In the genomic region with DNA sequence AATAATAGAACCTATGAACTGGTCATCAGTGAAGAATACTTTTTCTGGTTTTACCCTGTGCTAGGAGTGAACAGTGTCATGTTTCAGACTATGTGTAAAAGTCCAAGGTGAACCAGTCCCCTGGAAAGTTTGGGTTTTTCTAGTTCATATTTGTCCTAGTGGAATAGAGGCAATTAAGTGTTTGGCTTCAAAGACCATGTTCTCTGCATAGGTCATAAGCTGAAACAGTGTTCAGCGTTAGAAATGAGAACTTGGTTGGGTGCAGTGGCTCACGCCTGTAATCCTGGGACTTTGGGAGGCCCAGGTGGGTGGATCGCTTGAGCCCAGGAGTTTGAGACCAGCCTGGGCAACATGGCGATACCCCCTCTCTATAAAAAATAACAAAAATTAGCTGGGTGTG, we compare ENCODE assay signal across 2 cellular contexts.
TF ChIP-seq lines count a peak whose summit lies in the region.

No MANE protein-coding gene starts in this region.

TF ChIP-seq in IMR-90, 13 proteins besides CTCF, POLR2A, EP300 and RAD21 (continued from another document):
- TF ChIP-seq, protein P1, sequence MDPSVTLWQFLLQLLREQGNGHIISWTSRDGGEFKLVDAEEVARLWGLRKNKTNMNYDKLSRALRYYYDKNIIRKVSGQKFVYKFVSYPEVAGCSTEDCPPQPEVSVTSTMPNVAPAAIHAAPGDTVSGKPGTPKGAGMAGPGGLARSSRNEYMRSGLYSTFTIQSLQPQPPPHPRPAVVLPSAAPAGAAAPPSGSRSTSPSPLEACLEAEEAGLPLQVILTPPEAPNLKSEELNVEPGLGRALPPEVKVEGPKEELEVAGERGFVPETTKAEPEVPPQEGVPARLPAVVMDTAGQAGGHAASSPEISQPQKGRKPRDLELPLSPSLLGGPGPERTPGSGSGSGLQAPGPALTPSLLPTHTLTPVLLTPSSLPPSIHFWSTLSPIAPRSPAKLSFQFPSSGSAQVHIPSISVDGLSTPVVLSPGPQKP (IDR thresholded peaks at IDR 0.05; ENCODE audit: borderline replicate concordance, low read depth, low read length), result no peak
- TF ChIP-seq NFE2L2 (IDR thresholded peaks at IDR 0.05; ENCODE audit: low read depth, low read length) (no peak), MAFK (IDR thresholded peaks at IDR 0.05; ENCODE audit: low read depth, low read length) (no peak), MXI1 (IDR thresholded peaks at IDR 0.05; ENCODE audit: borderline replicate concordance, low read depth, low read length) (no peak), FOS (IDR thresholded peaks at IDR 0.05; ENCODE audit: low read depth, low read length) (no peak), SMC3 (IDR thresholded peaks at IDR 0.05; ENCODE audit: low read depth, low read length) (no peak), RFX5 (IDR thresholded peaks at IDR 0.05; ENCODE audit: low read depth, low read length) (no peak), BHLHE40 (IDR thresholded peaks at IDR 0.05; ENCODE audit: low read depth, low read length) (no peak), CEBPB (IDR thresholded peaks at IDR 0.05; ENCODE audit: low read depth, low read length) (no peak), MAZ (IDR thresholded peaks at IDR 0.05; ENCODE audit: borderline replicate concordance, low read depth, low read length) (no peak)
- TF ChIP-seq, protein P2, sequence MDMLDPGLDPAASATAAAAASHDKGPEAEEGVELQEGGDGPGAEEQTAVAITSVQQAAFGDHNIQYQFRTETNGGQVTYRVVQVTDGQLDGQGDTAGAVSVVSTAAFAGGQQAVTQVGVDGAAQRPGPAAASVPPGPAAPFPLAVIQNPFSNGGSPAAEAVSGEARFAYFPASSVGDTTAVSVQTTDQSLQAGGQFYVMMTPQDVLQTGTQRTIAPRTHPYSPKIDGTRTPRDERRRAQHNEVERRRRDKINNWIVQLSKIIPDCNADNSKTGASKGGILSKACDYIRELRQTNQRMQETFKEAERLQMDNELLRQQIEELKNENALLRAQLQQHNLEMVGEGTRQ (IDR thresholded peaks at IDR 0.05; ENCODE audit: low read depth, low read length), result no peak
TF ChIP-seq in IMR-90: peak in this region for 0.

TF ChIP-seq in HepG2, 621 proteins besides CTCF, POLR2A, EP300 and RAD21 (continued from another document and continues in another):
- TF ChIP-seq SOX5 (CRISPR knock-in tag; IDR thresholded peaks at IDR 0.05; ENCODE audit: borderline replicate concordance), result 0 out of 2 replicates have a peak, but pooled peaks have one; percentile 24
- peak; percentile 78 for TF ChIP-seq PHF21A (CRISPR knock-in tag; IDR thresholded peaks at IDR 0.05)
- peak; percentile 47 for TF ChIP-seq TCF7 (IDR thresholded peaks at IDR 0.05; ENCODE audit: low read depth)
- TF ChIP-seq, protein P3, sequence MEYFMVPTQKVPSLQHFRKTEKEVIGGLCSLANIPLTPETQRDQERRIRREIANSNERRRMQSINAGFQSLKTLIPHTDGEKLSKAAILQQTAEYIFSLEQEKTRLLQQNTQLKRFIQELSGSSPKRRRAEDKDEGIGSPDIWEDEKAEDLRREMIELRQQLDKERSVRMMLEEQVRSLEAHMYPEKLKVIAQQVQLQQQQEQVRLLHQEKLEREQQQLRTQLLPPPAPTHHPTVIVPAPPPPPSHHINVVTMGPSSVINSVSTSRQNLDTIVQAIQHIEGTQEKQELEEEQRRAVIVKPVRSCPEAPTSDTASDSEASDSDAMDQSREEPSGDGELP (IDR thresholded peaks at IDR 0.05; ENCODE audit: borderline replicate concordance, low read depth), result no peak
- peak; percentile 23; the same call in 1 of the 2 replicates for TF ChIP-seq TBX2 (CRISPR knock-in tag; IDR thresholded peaks at IDR 0.05; ENCODE audit: borderline replicate concordance)
- TF ChIP-seq, protein P4, sequence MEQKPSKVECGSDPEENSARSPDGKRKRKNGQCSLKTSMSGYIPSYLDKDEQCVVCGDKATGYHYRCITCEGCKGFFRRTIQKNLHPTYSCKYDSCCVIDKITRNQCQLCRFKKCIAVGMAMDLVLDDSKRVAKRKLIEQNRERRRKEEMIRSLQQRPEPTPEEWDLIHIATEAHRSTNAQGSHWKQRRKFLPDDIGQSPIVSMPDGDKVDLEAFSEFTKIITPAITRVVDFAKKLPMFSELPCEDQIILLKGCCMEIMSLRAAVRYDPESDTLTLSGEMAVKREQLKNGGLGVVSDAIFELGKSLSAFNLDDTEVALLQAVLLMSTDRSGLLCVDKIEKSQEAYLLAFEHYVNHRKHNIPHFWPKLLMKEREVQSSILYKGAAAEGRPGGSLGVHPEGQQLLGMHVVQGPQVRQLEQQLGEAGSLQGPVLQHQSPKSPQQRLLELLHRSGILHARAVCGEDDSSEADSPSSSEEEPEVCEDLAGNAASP (CRISPR knock-in tag; IDR thresholded peaks at IDR 0.05; ENCODE audit: borderline replicate concordance), result peak; percentile 56; the same call in 1 of the 2 replicates
- no peak for TF ChIP-seq ZNF121 (CRISPR knock-in tag; IDR thresholded peaks at IDR 0.05)
- peak; percentile 56; the same call in 1 of the 2 replicates for TF ChIP-seq ZMYM4 (CRISPR knock-in tag; IDR thresholded peaks at IDR 0.05)
- peak; percentile 42; the same call in 1 of the 2 replicates for TF ChIP-seq ZNF460 (CRISPR knock-in tag; IDR thresholded peaks at IDR 0.05; ENCODE audit: borderline replicate concordance)
- peak; percentile 62 for TF ChIP-seq MED1 (CRISPR knock-in tag; IDR thresholded peaks at IDR 0.05)
- TF ChIP-seq ZNF263 (CRISPR knock-in tag; IDR thresholded peaks at IDR 0.05), result 0 out of 2 replicates have a peak, but pooled peaks have one; percentile 19
- peak; percentile 30; the same call in 1 of the 2 replicates for TF ChIP-seq ZBTB21 (CRISPR knock-in tag; IDR thresholded peaks at IDR 0.05)
- TF ChIP-seq, protein P5, sequence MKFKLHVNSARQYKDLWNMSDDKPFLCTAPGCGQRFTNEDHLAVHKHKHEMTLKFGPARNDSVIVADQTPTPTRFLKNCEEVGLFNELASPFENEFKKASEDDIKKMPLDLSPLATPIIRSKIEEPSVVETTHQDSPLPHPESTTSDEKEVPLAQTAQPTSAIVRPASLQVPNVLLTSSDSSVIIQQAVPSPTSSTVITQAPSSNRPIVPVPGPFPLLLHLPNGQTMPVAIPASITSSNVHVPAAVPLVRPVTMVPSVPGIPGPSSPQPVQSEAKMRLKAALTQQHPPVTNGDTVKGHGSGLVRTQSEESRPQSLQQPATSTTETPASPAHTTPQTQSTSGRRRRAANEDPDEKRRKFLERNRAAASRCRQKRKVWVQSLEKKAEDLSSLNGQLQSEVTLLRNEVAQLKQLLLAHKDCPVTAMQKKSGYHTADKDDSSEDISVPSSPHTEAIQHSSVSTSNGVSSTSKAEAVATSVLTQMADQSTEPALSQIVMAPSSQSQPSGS (CRISPR knock-in tag; IDR thresholded peaks at IDR 0.05), result 0 out of 2 replicates have a peak, but pooled peaks have one; percentile 17
- peak; percentile 98 for TF ChIP-seq SIX1 (CRISPR knock-in tag; IDR thresholded peaks at IDR 0.05; ENCODE audit: borderline replicate concordance)
- TF ChIP-seq SAP130 (CRISPR knock-in tag; IDR thresholded peaks at IDR 0.05; ENCODE audit: low read depth), result peak; percentile 36
- TF ChIP-seq ZNF331 (CRISPR knock-in tag; IDR thresholded peaks at IDR 0.05), result 0 out of 2 replicates have a peak, but pooled peaks have one; percentile 18
- peak; percentile 66 for TF ChIP-seq SALL1 (CRISPR knock-in tag; IDR thresholded peaks at IDR 0.05)
- no peak for TF ChIP-seq ZNF441 (CRISPR knock-in tag; IDR thresholded peaks at IDR 0.05; ENCODE audit: borderline replicate concordance)
- TF ChIP-seq ZNF124 (CRISPR knock-in tag; IDR thresholded peaks at IDR 0.05), result peak; percentile 33; the same call in 1 of the 2 replicates
- TF ChIP-seq SIX4 (CRISPR knock-in tag; IDR thresholded peaks at IDR 0.05), result peak; percentile 94
- TF ChIP-seq MED13 (CRISPR knock-in tag; IDR thresholded peaks at IDR 0.05), result 0 out of 2 replicates have a peak, but pooled peaks have one; percentile 26
- TF ChIP-seq MTA1 (CRISPR knock-in tag; IDR thresholded peaks at IDR 0.05; ENCODE audit: borderline replicate concordance), result 0 out of 2 replicates have a peak, but pooled peaks have one; percentile 25
- no peak for TF ChIP-seq HNRNPK (IDR thresholded peaks at IDR 0.05; ENCODE audit: low read depth, low read length, poor library complexity, severe bottlenecking)
- TF ChIP-seq, protein P6, sequence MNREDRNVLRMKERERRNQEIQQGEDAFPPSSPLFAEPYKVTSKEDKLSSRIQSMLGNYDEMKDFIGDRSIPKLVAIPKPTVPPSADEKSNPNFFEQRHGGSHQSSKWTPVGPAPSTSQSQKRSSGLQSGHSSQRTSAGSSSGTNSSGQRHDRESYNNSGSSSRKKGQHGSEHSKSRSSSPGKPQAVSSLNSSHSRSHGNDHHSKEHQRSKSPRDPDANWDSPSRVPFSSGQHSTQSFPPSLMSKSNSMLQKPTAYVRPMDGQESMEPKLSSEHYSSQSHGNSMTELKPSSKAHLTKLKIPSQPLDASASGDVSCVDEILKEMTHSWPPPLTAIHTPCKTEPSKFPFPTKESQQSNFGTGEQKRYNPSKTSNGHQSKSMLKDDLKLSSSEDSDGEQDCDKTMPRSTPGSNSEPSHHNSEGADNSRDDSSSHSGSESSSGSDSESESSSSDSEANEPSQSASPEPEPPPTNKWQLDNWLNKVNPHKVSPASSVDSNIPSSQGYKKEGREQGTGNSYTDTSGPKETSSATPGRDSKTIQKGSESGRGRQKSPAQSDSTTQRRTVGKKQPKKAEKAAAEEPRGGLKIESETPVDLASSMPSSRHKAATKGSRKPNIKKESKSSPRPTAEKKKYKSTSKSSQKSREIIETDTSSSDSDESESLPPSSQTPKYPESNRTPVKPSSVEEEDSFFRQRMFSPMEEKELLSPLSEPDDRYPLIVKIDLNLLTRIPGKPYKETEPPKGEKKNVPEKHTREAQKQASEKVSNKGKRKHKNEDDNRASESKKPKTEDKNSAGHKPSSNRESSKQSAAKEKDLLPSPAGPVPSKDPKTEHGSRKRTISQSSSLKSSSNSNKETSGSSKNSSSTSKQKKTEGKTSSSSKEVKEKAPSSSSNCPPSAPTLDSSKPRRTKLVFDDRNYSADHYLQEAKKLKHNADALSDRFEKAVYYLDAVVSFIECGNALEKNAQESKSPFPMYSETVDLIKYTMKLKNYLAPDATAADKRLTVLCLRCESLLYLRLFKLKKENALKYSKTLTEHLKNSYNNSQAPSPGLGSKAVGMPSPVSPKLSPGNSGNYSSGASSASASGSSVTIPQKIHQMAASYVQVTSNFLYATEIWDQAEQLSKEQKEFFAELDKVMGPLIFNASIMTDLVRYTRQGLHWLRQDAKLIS (CRISPR knock-in tag; IDR thresholded peaks at IDR 0.05), result no peak
- TF ChIP-seq ZNF260 (CRISPR knock-in tag; IDR thresholded peaks at IDR 0.05; ENCODE audit: borderline replicate concordance, low read depth), result no peak
- peak; percentile 69; the same call in 1 of the 2 replicates for TF ChIP-seq NCOR1 (IDR thresholded peaks at IDR 0.05; ENCODE audit: borderline replicate concordance, low read length)
- TF ChIP-seq, protein P7, sequence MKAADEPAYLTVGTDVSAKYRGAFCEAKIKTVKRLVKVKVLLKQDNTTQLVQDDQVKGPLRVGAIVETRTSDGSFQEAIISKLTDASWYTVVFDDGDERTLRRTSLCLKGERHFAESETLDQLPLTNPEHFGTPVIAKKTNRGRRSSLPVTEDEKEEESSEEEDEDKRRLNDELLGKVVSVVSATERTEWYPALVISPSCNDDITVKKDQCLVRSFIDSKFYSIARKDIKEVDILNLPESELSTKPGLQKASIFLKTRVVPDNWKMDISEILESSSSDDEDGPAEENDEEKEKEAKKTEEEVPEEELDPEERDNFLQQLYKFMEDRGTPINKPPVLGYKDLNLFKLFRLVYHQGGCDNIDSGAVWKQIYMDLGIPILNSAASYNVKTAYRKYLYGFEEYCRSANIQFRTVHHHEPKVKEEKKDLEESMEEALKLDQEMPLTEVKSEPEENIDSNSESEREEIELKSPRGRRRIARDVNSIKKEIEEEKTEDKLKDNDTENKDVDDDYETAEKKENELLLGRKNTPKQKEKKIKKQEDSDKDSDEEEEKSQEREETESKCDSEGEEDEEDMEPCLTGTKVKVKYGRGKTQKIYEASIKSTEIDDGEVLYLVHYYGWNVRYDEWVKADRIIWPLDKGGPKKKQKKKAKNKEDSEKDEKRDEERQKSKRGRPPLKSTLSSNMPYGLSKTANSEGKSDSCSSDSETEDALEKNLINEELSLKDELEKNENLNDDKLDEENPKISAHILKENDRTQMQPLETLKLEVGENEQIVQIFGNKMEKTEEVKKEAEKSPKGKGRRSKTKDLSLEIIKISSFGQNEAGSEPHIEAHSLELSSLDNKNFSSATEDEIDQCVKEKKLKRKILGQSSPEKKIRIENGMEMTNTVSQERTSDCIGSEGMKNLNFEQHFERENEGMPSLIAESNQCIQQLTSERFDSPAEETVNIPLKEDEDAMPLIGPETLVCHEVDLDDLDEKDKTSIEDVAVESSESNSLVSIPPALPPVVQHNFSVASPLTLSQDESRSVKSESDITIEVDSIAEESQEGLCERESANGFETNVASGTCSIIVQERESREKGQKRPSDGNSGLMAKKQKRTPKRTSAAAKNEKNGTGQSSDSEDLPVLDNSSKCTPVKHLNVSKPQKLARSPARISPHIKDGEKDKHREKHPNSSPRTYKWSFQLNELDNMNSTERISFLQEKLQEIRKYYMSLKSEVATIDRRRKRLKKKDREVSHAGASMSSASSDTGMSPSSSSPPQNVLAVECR (CRISPR knock-in tag; IDR thresholded peaks at IDR 0.05; ENCODE audit: borderline replicate concordance), result peak; percentile 30; the same call in 1 of the 2 replicates
- TF ChIP-seq CREM (IDR thresholded peaks at IDR 0.05), result peak; percentile 47; the same call in 1 of the 2 replicates
- TF ChIP-seq CREM (CRISPR knock-in tag; IDR thresholded peaks at IDR 0.05), result no peak
- TF ChIP-seq, protein P8, sequence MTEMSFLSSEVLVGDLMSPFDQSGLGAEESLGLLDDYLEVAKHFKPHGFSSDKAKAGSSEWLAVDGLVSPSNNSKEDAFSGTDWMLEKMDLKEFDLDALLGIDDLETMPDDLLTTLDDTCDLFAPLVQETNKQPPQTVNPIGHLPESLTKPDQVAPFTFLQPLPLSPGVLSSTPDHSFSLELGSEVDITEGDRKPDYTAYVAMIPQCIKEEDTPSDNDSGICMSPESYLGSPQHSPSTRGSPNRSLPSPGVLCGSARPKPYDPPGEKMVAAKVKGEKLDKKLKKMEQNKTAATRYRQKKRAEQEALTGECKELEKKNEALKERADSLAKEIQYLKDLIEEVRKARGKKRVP (CRISPR knock-in tag; IDR thresholded peaks at IDR 0.05), result no peak
- TF ChIP-seq, protein P9, sequence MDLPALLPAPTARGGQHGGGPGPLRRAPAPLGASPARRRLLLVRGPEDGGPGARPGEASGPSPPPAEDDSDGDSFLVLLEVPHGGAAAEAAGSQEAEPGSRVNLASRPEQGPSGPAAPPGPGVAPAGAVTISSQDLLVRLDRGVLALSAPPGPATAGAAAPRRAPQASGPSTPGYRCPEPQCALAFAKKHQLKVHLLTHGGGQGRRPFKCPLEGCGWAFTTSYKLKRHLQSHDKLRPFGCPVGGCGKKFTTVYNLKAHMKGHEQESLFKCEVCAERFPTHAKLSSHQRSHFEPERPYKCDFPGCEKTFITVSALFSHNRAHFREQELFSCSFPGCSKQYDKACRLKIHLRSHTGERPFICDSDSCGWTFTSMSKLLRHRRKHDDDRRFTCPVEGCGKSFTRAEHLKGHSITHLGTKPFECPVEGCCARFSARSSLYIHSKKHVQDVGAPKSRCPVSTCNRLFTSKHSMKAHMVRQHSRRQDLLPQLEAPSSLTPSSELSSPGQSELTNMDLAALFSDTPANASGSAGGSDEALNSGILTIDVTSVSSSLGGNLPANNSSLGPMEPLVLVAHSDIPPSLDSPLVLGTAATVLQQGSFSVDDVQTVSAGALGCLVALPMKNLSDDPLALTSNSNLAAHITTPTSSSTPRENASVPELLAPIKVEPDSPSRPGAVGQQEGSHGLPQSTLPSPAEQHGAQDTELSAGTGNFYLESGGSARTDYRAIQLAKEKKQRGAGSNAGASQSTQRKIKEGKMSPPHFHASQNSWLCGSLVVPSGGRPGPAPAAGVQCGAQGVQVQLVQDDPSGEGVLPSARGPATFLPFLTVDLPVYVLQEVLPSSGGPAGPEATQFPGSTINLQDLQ (CRISPR knock-in tag; IDR thresholded peaks at IDR 0.05), result no peak
